In genomic region chr5:133119233-133119711, GRCh38 we compare ENCODE assay signal across 25 cellular contexts.
DNase-seq lines count a peak whose midpoint lies in the region; TF ChIP-seq lines count a peak whose summit lies in the region.
"Had no signal": no experiment of that assay in that cellular context is flagged by ENCODE, and none has a peak within 500 bp of the region (broad histone marks: within the 10 kb centered on the region; RNA-seq: fewer than 3 reads in every experiment).

No MANE protein-coding gene starts in this region.

- H3K4me3 Mint-ChIP-seq in mesothelial cell of epicardium, result no peak overlapping the region
- H3K4me3 Mint-ChIP-seq: activated T-helper 17 cell treated with anti-CD3 and anti-CD28 coated beads, Interleukin-2, amount 50 U/mL, for 72 hours; B cell; IgD-negative memory B cell; naive thymus-derived CD8-positive, alpha-beta T cell had no signal

- H3K36me3 Mint-ChIP-seq in mesothelial cell of epicardium, result no peaks in the 10 kb centered on the region
- H3K36me3 Mint-ChIP-seq: activated naive CD4-positive, alpha-beta T cell treated with anti-CD3 and anti-CD28 coated beads, Interleukin-2, amount 50 U/mL, for 72 hours; IgD-negative memory B cell; naive thymus-derived CD8-positive, alpha-beta T cell had no signal

- DNase-seq in activated effector memory CD4-positive, alpha-beta T cell treated with anti-CD3 and anti-CD28 coated beads, Interleukin-2, amount 50 U/mL, for 16 hours, result peak; percentile 19
- no peak for DNase-seq in activated effector memory CD4-positive, alpha-beta T cell treated with Interleukin-2 at 50 U/mL for 16 hours
- peak; percentile 71 to 88 for DNase-seq in SJCRH30
- no peak for DNase-seq in esophagus squamous epithelium (lab: John Stamatoyannopoulos, UW)
- DNase-seq in suprapubic skin (ENCODE audit: low spot score in 2 of 2), result no peak
- DNase-seq in mesothelial cell of epicardium (ENCODE audit: low spot score in 2 of 2, unreplicated experiment in 2 of 2), result no peak
- DNase-seq in kidney tubule cell (ENCODE audit: low spot score), result no peak
- no peak for DNase-seq in NCI-H510A treated with DMSO at 0.1 percent for 48 hours (lab: John Stamatoyannopoulos, UW)
- DNase-seq: activated CD4-positive, alpha-beta T cell treated with anti-CD3 and anti-CD28 coated beads, Interleukin-2, amount 50 U/mL, for 4 hours; central memory CD4-positive, alpha-beta T cell; naive thymus-derived CD8-positive, alpha-beta T cell; NCI-H1092 treated with DMSO at 0.1 percent for 48 hours; NCI-H526; RPMI8226; stimulated activated CD4-positive, alpha-beta T cell treated with anti-CD3 and anti-CD28 coated beads, Interleukin-1b, Interleukin-23, amount 100 ng/mL, for 48 hours; stimulated activated CD8-positive, alpha-beta memory T cell treated with anti-CD3 and anti-CD28 coated beads, Interleukin-4, amount 100 ng/mL, for 48 hours; T-helper 1 cell had no signal

- H3K4me3 ChIP-seq in SJCRH30 (no peak overlapping the region), esophagus squamous epithelium (no peak overlapping the region), suprapubic skin (no peak overlapping the region)
- H3K4me3 ChIP-seq: A549, ascending aorta, smooth muscle cell, tibial nerve had no signal

- no peaks in the 10 kb centered on the region for H3K27me3 ChIP-seq in SJCRH30
- no peaks in the 10 kb centered on the region for H3K27me3 ChIP-seq in esophagus squamous epithelium
- no peaks in the 10 kb centered on the region for H3K27me3 ChIP-seq in suprapubic skin
- H3K27me3 ChIP-seq: ascending aorta, tibial nerve had no signal

- intact Hi-C loops in esophagus squamous epithelium (cut with DNase I), result no loop called here

- no peaks in the 10 kb centered on the region for H3K27me3 Mint-ChIP-seq in mesothelial cell of epicardium (ENCODE audit: low read depth)
- H3K27me3 Mint-ChIP-seq: activated T-helper 17 cell treated with anti-CD3 and anti-CD28 coated beads, Interleukin-2, amount 50 U/mL, for 72 hours had no signal

- TF ChIP-seq POLR2A in esophagus squamous epithelium (IDR thresholded peaks at IDR 0.05), result no peak
- no peak for TF ChIP-seq POLR2A in suprapubic skin (IDR thresholded peaks at IDR 0.05)

- WGBS in esophagus squamous epithelium, 2 donors, result 35 to 86% methylated on average over 2 to 4 of the region's 4 CpGs
- 65% methylated on average over 4 of the region's 4 CpGs for WGBS in suprapubic skin

- no peak overlapping the region for H3K27ac Mint-ChIP-seq in mesothelial cell of epicardium
- H3K27ac Mint-ChIP-seq: activated naive CD4-positive, alpha-beta T cell treated with anti-CD3 and anti-CD28 coated beads, Interleukin-2, amount 50 U/mL, for 72 hours; activated T-helper 17 cell treated with anti-CD3 and anti-CD28 coated beads, Interleukin-2, amount 50 U/mL, for 72 hours; B cell had no signal

- peak overlapping the region; percentile 33 for H3K27ac ChIP-seq in SJCRH30
- peak overlapping the region in 3 of 4 donors; percentile 49 to 71 (median 62) for H3K27ac ChIP-seq in esophagus squamous epithelium
- peak overlapping the region; percentile 57 for H3K27ac ChIP-seq in suprapubic skin
- H3K27ac ChIP-seq: ascending aorta, tibial nerve had no signal

- H3K9me3 Mint-ChIP-seq in mesothelial cell of epicardium, result no peaks in the 10 kb centered on the region
- H3K9me3 Mint-ChIP-seq: activated naive CD4-positive, alpha-beta T cell treated with anti-CD3 and anti-CD28 coated beads, Interleukin-2, amount 50 U/mL, for 72 hours; activated T-helper 17 cell treated with anti-CD3 and anti-CD28 coated beads, Interleukin-2, amount 50 U/mL, for 72 hours; IgD-negative memory B cell; naive thymus-derived CD8-positive, alpha-beta T cell had no signal

- TF ChIP-seq EP300 in suprapubic skin (IDR thresholded peaks at IDR 0.05), result no peak

- H3K36me3 ChIP-seq in SJCRH30 (no peaks in the 10 kb centered on the region), esophagus squamous epithelium (no peaks in the 10 kb centered on the region), suprapubic skin (no peaks in the 10 kb centered on the region)
- H3K36me3 ChIP-seq: ascending aorta, tibial nerve had no signal

- H3K9me3 ChIP-seq in SJCRH30 (replicated peaks) (no peaks in the 10 kb centered on the region), esophagus squamous epithelium (no peaks in the 10 kb centered on the region), suprapubic skin (no peaks in the 10 kb centered on the region)
- H3K9me3 ChIP-seq: A549, ascending aorta, tibial nerve had no signal

- H3K4me1 ChIP-seq in SJCRH30 (peaks cover 34% of the 10 kb centered on the region), esophagus squamous epithelium (peaks cover 0 to 46% (median 0%) of the 10 kb centered on the region in 3 donors), suprapubic skin (peaks cover 11% of the 10 kb centered on the region)
- H3K4me1 ChIP-seq: tibial nerve had no signal

- TF ChIP-seq CTCF in esophagus squamous epithelium (IDR thresholded peaks at IDR 0.05) (no peak), suprapubic skin (IDR thresholded peaks at IDR 0.05) (no peak), mesothelial cell of epicardium (IDR thresholded peaks at IDR 0.05; ENCODE audit: unreplicated experiment) (no peak)

- peaks cover 10% of the 10 kb centered on the region for H3K4me1 Mint-ChIP-seq in mesothelial cell of epicardium
- H3K4me1 Mint-ChIP-seq: activated T-helper 17 cell treated with anti-CD3 and anti-CD28 coated beads, Interleukin-2, amount 50 U/mL, for 72 hours had no signal

Comparison
In these comparisons a context has a peak if more than half of its experiments do, and no peak if none do; other contexts are left out.
1. DNase-seq: peak in activated effector memory CD4-positive, alpha-beta T cell treated with anti-CD3 and anti-CD28 coated beads, Interleukin-2, amount 50 U/mL, for 16 hours (single experiment) and SJCRH30 (2 of 2); none in activated effector memory CD4-positive, alpha-beta T cell treated with Interleukin-2 at 50 U/mL for 16 hours (single experiment), esophagus squamous epithelium (single experiment), suprapubic skin (0 of 2), mesothelial cell of epicardium (0 of 2), kidney tubule cell (single experiment) and NCI-H510A treated with DMSO at 0.1 percent for 48 hours (single experiment).
2. Peak in every context shown above with its lines, with median percentiles within 50 percentile points of each other: H3K27ac ChIP-seq.